ENCODE assay signal across 8 cellular contexts in the genomic region with DNA sequence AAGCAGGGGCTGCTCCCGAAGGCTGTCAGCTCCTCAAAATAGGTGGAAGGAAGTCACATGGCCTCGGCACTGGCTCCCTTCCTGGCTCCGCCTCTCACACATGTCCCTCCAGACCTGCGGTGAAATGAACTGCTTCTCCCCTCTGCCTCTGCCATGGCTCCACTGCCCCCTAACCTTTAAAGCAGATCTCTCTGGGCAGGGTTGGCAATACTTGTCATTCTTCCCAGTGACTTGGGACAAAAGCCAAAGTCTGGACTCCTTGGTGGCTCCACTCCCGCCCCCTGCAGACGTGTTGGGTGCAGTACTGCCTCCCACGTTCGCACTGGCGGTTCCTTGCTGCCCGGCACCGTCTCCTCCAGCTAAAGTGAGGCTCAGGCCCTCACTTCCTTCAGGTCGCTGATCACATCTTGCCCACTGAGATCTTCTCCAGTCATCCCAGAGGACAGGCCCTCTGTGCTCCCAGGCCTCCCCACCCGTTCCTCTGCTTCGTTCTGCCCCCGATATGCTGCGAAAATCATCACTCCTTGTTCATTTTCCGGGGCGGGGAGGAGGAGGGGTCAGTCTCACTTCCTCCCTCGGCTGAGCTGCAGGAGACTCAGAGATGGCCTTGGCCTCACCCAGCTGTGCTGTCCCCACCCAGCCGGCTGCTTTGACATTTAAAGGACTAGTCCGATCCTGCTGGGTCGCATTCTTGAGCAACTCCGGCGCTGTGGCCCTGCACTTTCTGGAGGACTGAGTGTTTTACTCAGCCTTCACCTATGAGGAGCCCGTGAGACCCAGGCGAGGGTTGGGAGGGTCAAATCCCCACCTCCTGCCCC.
DNase-seq lines count a peak whose midpoint lies in the region; ATAC-seq and TF ChIP-seq lines count a peak whose summit lies in the region.

No MANE protein-coding gene starts in this region.

- no peaks in the 10 kb centered on the region for H3K9me2 ChIP-seq in DOHH2 (replicated peaks; ENCODE audit: control insufficient read depth, low read length)

- H3K4me1 ChIP-seq in DOHH2 (ENCODE audit: control insufficient read depth, low read length) (peaks cover 23% of the 10 kb centered on the region), right atrium auricular region (peaks cover 0 to 35% of the 10 kb centered on the region in 2 donors)

- DNase-seq in HL-60 (ENCODE audit: low read depth in 1 of 2, low spot score in 1 of 2) (peak; percentile 31 to 54), SK-MEL-5 (ENCODE audit: low read depth, low spot score) (peak; percentile 7), amygdala (lab: John Stamatoyannopoulos, UW) (peak in 47 of 56 donors; percentile 1 to 78 (median 33)), right atrium auricular region (ENCODE audit: low spot score) (peak; percentile 90), renal cortical epithelial cell (ENCODE audit: low read depth) (peak; percentile 58), DMS79 treated with DMSO at 0.1 percent for 48 hours (lab: John Stamatoyannopoulos, UW) (no peak)

- no peaks in the 10 kb centered on the region for H3K27me3 ChIP-seq in DOHH2 (ENCODE audit: control insufficient read depth, low read length)
- no peaks in the 10 kb centered on the region for H3K27me3 ChIP-seq in HL-60 (ENCODE audit: insufficient read depth, poor library complexity, severe bottlenecking)
- no peaks in the 10 kb centered on the region for H3K27me3 ChIP-seq in right atrium auricular region

- in situ Hi-C loops in SK-MEL-5 (cut with HindIII; ENCODE audit: low pct_unique_long_range_greater_than_20kb, low sequenced_read_pairs): no loop called here

- peak; percentile 66 for ATAC-seq in GM21367 (IDR thresholded peaks at IDR 0.05; ENCODE audit: unreplicated experiment)

- no peaks in the 10 kb centered on the region for H4K20me1 ChIP-seq in DOHH2 (ENCODE audit: control insufficient read depth, insufficient read depth, low read depth, low read length)

- TF ChIP-seq CTCF in DOHH2 (IDR thresholded peaks at IDR 0.05; ENCODE audit: low read depth, low read length, poor library complexity, severe bottlenecking) (peak; percentile 56), HL-60 (IDR thresholded peaks at IDR 0.05; ENCODE audit: insufficient read depth, low read length) (peak; percentile 16), right atrium auricular region (IDR thresholded peaks at IDR 0.05) (peak; percentile 32 to 66)

- H3K9me3 ChIP-seq in DOHH2 (ENCODE audit: control insufficient read depth, insufficient read depth, low read length): no peaks in the 10 kb centered on the region
- H3K9me3 ChIP-seq in right atrium auricular region: no peaks in the 10 kb centered on the region

- H3K27ac ChIP-seq in DOHH2 (ENCODE audit: low read depth, low read length): no peak overlapping the region
- H3K27ac ChIP-seq in HL-60 (replicated peaks): no peak overlapping the region
- H3K27ac ChIP-seq in right atrium auricular region: peak overlapping the region; percentile 80 to 94

- H3K79me2 ChIP-seq in DOHH2 (ENCODE audit: control insufficient read depth, low read length): no peaks in the 10 kb centered on the region

- H3F3A ChIP-seq in DOHH2 (ENCODE audit: control insufficient read depth, insufficient read depth): no peaks in the 10 kb centered on the region

- H3K36me3 ChIP-seq in DOHH2 (ENCODE audit: control insufficient read depth, low read length): no peaks in the 10 kb centered on the region
- no peaks in the 10 kb centered on the region for H3K36me3 ChIP-seq in right atrium auricular region

- peak overlapping the region; percentile 78 for H3K4me2 ChIP-seq in DOHH2 (ENCODE audit: low read length)

- H3K4me3 ChIP-seq in DOHH2 (ENCODE audit: low read length): peak overlapping the region; percentile 72
- peak overlapping the region; percentile 43 for H3K4me3 ChIP-seq in HL-60 (replicated peaks; ENCODE audit: insufficient read depth, low read length)
- peak overlapping the region; percentile 15 to 37 for H3K4me3 ChIP-seq in right atrium auricular region

Comparison
In these comparisons a context has a peak if more than half of its experiments do, and no peak if none do; other contexts are left out.
1. H3K27ac ChIP-seq: peak in right atrium auricular region (2 of 2); none in DOHH2 (single experiment) and HL-60 (single experiment).
2. Peak in every context shown above with its lines, with median percentiles within 50 percentile points of each other: H3K4me3 ChIP-seq and CTCF ChIP-seq.